Comparison of ENCODE assay signal across 8 cellular contexts in the genomic region with DNA sequence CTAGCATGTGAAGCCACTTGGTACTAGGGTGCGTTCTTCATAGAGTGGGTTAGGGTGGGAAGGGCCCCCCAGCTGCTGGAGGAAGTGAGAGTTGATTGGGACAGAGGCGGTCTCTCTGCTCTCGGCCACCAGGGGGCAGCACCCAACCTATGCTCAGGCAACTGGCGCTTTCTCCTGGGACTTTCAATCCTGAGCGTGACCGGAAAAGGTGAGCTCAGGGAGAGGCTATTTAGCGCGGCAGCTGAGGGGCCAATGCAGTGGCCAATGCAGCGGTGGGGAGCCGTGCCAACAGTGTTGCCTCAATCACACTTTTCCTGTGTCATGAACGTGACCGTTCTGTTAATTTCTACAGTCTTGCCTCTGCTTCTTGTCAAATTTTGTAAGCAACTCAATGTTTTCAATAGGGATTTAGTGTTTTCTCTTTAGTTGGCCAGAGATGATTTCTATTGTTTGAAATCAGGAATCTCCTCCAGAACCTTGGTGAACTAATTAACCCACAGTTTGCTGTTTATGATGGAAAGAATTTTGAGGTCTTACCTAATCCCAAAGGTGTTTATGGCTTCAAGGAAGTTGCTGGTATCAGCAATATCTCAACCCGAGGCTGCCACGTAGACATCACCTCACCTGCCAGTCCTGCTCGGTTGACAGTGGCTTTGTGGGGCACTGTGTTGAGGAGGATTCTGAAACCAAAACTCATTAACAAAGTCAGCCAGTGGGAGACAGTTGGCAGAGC.
DNase-seq lines count a peak whose midpoint lies in the region; ATAC-seq and TF ChIP-seq lines count a peak whose summit lies in the region.

No MANE protein-coding gene starts in this region.

- H3K4me1 ChIP-seq in KMS-11 (ENCODE audit: low read depth, poor library complexity, severe bottlenecking), result no peaks in the 10 kb centered on the region

- H3K9me2 ChIP-seq in SU-DHL-6 (replicated peaks; ENCODE audit: insufficient read depth, low read length), result no peaks in the 10 kb centered on the region

- H3K9ac ChIP-seq in KMS-11 (no peak overlapping the region), SU-DHL-6 (ENCODE audit: low read length) (no peak overlapping the region)

- H3K4me3 ChIP-seq in KMS-11 (IDR thresholded peaks at IDR 0.05; ENCODE audit: insufficient read depth, low read depth, low read length) (no peak overlapping the region), SU-DHL-6 (ENCODE audit: insufficient read depth, low read length, poor library complexity, severe bottlenecking) (no peak overlapping the region), retinal pigment epithelial cell (ENCODE audit: low read length) (no peak overlapping the region)

- H3K27me3 ChIP-seq in KMS-11 (ENCODE audit: insufficient read depth, low read depth) (no peaks in the 10 kb centered on the region), SU-DHL-6 (ENCODE audit: low read length) (no peaks in the 10 kb centered on the region)

- H4K20me1 ChIP-seq in KMS-11 (ENCODE audit: insufficient read depth), result no peaks in the 10 kb centered on the region
- no peaks in the 10 kb centered on the region for H4K20me1 ChIP-seq in SU-DHL-6 (ENCODE audit: low read depth, low read length)

- peak; percentile 47 for DNase-seq in COR-L47 (lab: John Stamatoyannopoulos, UW)
- DNase-seq in anterior cingulate cortex (lab: John Stamatoyannopoulos, UW), result peak in 55 of 58 donors; percentile 7 to 87 (median 46)
- peak; percentile 52 for DNase-seq in hepatic stellate cell (ENCODE audit: low spot score)
- DNase-seq in retinal pigment epithelial cell (ENCODE audit: low read depth), result peak; percentile 47
- no peak for DNase-seq in OCI-M2 (lab: John Stamatoyannopoulos, UW; ENCODE audit: unreplicated experiment)

- peaks cover 7% of the 10 kb centered on the region; the same call in 1 of the 2 replicates for H3K9me3 ChIP-seq in SU-DHL-6 (ENCODE audit: insufficient read depth, low read length)

- peak; percentile 78 for TF ChIP-seq CTCF in KMS-11 (conservative IDR thresholded peaks at IDR 0.05; ENCODE audit: low read depth, low read length)
- TF ChIP-seq CTCF in SU-DHL-6 (IDR thresholded peaks at IDR 0.05; ENCODE audit: insufficient read depth, low read length, poor library complexity, severe bottlenecking), result peak; percentile 85
- TF ChIP-seq CTCF in retinal pigment epithelial cell (conservative IDR thresholded peaks at IDR 0.05; ENCODE audit: low read depth, low read length), result peak; percentile 89

- H3F3A ChIP-seq in SU-DHL-6 (ENCODE audit: insufficient read depth), result no peaks in the 10 kb centered on the region

- H3K36me3 ChIP-seq in KMS-11 (ENCODE audit: insufficient read depth), result no peaks in the 10 kb centered on the region
- H3K36me3 ChIP-seq in SU-DHL-6 (ENCODE audit: low read length), result no peaks in the 10 kb centered on the region

- H3K4me2 ChIP-seq in KMS-11 (no peak overlapping the region), SU-DHL-6 (ENCODE audit: low read depth, low read length, poor library complexity, severe bottlenecking) (peak overlapping the region; percentile 29)

- peak; percentile 77 for ATAC-seq in GM21381 (IDR thresholded peaks at IDR 0.05; ENCODE audit: unreplicated experiment)

- no peaks in the 10 kb centered on the region for H3K79me2 ChIP-seq in KMS-11 (ENCODE audit: insufficient read depth, low read depth)
- no peaks in the 10 kb centered on the region for H3K79me2 ChIP-seq in SU-DHL-6 (ENCODE audit: insufficient read depth, low read length)

- H2AFZ ChIP-seq in KMS-11 (ENCODE audit: low read depth) (no peak overlapping the region; the same call in 1 of the 2 replicates), SU-DHL-6 (ENCODE audit: low read depth, low read length, severe bottlenecking) (no peak overlapping the region)

- H3K27ac ChIP-seq in KMS-11, result no peak overlapping the region
- no peak overlapping the region for H3K27ac ChIP-seq in SU-DHL-6 (ENCODE audit: low read depth, low read length)
